2 cellular contexts compared by ENCODE assay signal in genomic region chr5:14135621-14136020, GRCh38.
TF ChIP-seq lines count a peak whose summit lies in the region.

No MANE protein-coding gene starts in this region.

TF ChIP-seq in HEK293, 187 proteins besides CTCF, POLR2A, EP300 and RAD21:
- TF ChIP-seq MZF1 (tag by site-specific recombination; IDR thresholded peaks at IDR 0.05; ENCODE audit: borderline replicate concordance) (0 out of 2 replicates have a peak, but pooled peaks have one; percentile 58), SETDB1 (IDR thresholded peaks at IDR 0.05; ENCODE audit: insufficient read length, low read length) (peak; percentile 57), ZNF549 (tag by site-specific recombination; IDR thresholded peaks at IDR 0.05) (0 out of 2 replicates have a peak, but pooled peaks have one; percentile 7), ZNF391 (tag by site-specific recombination; IDR thresholded peaks at IDR 0.05; ENCODE audit: borderline replicate concordance, low read depth) (no peak), ZFP3 (tag by site-specific recombination; IDR thresholded peaks at IDR 0.05; ENCODE audit: low read depth) (no peak)

TF ChIP-seq in IMR-90, 13 proteins besides CTCF, POLR2A, EP300 and RAD21:
- TF ChIP-seq MXI1 (IDR thresholded peaks at IDR 0.05; ENCODE audit: borderline replicate concordance, low read depth, low read length) (no peak), MAZ (IDR thresholded peaks at IDR 0.05; ENCODE audit: borderline replicate concordance, low read depth, low read length) (no peak), CHD1 (IDR thresholded peaks at IDR 0.05; ENCODE audit: low read depth, low read length) (no peak), ELK1 (IDR thresholded peaks at IDR 0.05; ENCODE audit: borderline replicate concordance, low read depth, low read length) (no peak), MAFK (IDR thresholded peaks at IDR 0.05; ENCODE audit: low read depth, low read length) (no peak), FOS (IDR thresholded peaks at IDR 0.05; ENCODE audit: low read depth, low read length) (no peak), USF2 (IDR thresholded peaks at IDR 0.05; ENCODE audit: low read depth, low read length) (no peak), RCOR1 (IDR thresholded peaks at IDR 0.05; ENCODE audit: insufficient replicate concordance, low read length) (no peak), RFX5 (IDR thresholded peaks at IDR 0.05; ENCODE audit: low read depth, low read length) (no peak), CEBPB (IDR thresholded peaks at IDR 0.05; ENCODE audit: low read depth, low read length) (no peak), BHLHE40 (IDR thresholded peaks at IDR 0.05; ENCODE audit: low read depth, low read length) (no peak), SMC3 (IDR thresholded peaks at IDR 0.05; ENCODE audit: low read depth, low read length) (no peak), NFE2L2 (IDR thresholded peaks at IDR 0.05; ENCODE audit: low read depth, low read length) (no peak)
